16 cellular contexts compared by ENCODE assay signal in genomic region chr16:21088646-21089538, GRCh38.
A peak's percentile ranks its signal among the peaks of the same experiment; 100 is the strongest.
DNase-seq lines count a peak whose midpoint lies in the region; TF ChIP-seq lines count a peak whose summit lies in the region.
"Had no signal": no experiment of that assay in that cellular context is flagged by ENCODE, and none has a peak within 500 bp of the region (broad histone marks: within the 10 kb centered on the region; RNA-seq: fewer than 3 reads in every experiment).

No MANE protein-coding gene starts in this region.

- no peak overlapping the region for H2BK12ac ChIP-seq in mesenchymal stem cell (ENCODE audit: low read length in 2 of 2)

- no peak overlapping the region for H4K8ac ChIP-seq in mesenchymal stem cell (ENCODE audit: low read length)

- H3K79me1 ChIP-seq in mesenchymal stem cell (replicated peaks; ENCODE audit: low read length, poor library complexity, severe bottlenecking), result no peaks in the 10 kb centered on the region

- peak; percentile 10 for DNase-seq in AG08396 (ENCODE audit: low spot score)
- DNase-seq in MG63, result peak; percentile 84
- DNase-seq in esophagus muscularis mucosa (ENCODE audit: extremely low spot score), result peak; percentile 8
- DNase-seq in mesenchymal stem cell, result peak; percentile 16
- no peak for DNase-seq in NCI-H526 treated with DMSO at 0.1 percent for 48 hours (lab: John Stamatoyannopoulos, UW)
- no peak for DNase-seq in SK-N-DZ (ENCODE audit: low spot score)
- no peak for DNase-seq in DMS53 (lab: John Stamatoyannopoulos, UW)
- DNase-seq in SK-N-SH, result no peak
- DNase-seq: activated T-cell treated with anti-CD3 and anti-CD28 coated beads, Interleukin-2, amount 50 U/mL, for 24 hours; caudate nucleus; MM.1S; naive B cell; NCI-H187 treated with DMSO at 0.1 percent for 48 hours; NCI-H510A treated with DMSO at 0.1 percent for 48 hours; stimulated activated naive CD4-positive, alpha-beta T cell treated with Interleukin-2 at 50 U/mL for 16 hours had no signal

- no peaks in the 10 kb centered on the region for H4K20me1 ChIP-seq in SK-N-SH (ENCODE audit: insufficient read depth)

- no peaks in the 10 kb centered on the region for H3K36me3 ChIP-seq in MG63
- no peaks in the 10 kb centered on the region for H3K36me3 ChIP-seq in esophagus muscularis mucosa
- H3K36me3 ChIP-seq in mesenchymal stem cell (ENCODE audit: control insufficient read depth in 1 of 2, insufficient read depth in 2 of 2, low read depth in 1 of 2, low read length in 2 of 2), result no peaks in the 10 kb centered on the region
- H3K36me3 ChIP-seq in SK-N-SH (replicated peaks in 1 of 2; ENCODE audit: control insufficient read depth in 1 of 2, insufficient read depth in 2 of 2, low read length in 1 of 2), result no peaks in the 10 kb centered on the region
- H3K36me3 ChIP-seq: prostate gland had no signal

- H3K18ac ChIP-seq in mesenchymal stem cell (ENCODE audit: low read depth in 1 of 2, low read length in 2 of 2), result no peak overlapping the region

- H3K4me1 ChIP-seq in esophagus muscularis mucosa, result no peaks in the 10 kb centered on the region
- H3K4me1 ChIP-seq in mesenchymal stem cell (ENCODE audit: control insufficient read depth, insufficient read depth, low read depth, low read length), result no peaks in the 10 kb centered on the region
- H3K4me1 ChIP-seq in SK-N-SH (ENCODE audit: control insufficient read depth in 1 of 2, insufficient read depth in 2 of 2, low read depth in 1 of 2, low read length in 1 of 2), result no peaks in the 10 kb centered on the region
- H3K4me1 ChIP-seq: prostate gland had no signal

- H2AK5ac ChIP-seq in mesenchymal stem cell (ENCODE audit: low read length, severe bottlenecking), result no peak overlapping the region

- intact Hi-C loops in esophagus muscularis mucosa (cut with DNase I), result no loop called here

- H2AFZ ChIP-seq in mesenchymal stem cell (ENCODE audit: low read depth, low read length) (no peak overlapping the region), SK-N-SH (ENCODE audit: low read depth) (no peak overlapping the region)

- no peaks in the 10 kb centered on the region for H3K79me2 ChIP-seq in SK-N-SH (ENCODE audit: insufficient read depth)

- no peaks in the 10 kb centered on the region for H3F3A ChIP-seq in SK-N-SH (replicated peaks; ENCODE audit: insufficient read depth)

- POLR2A ChIA-PET in SK-N-SH (lab: Yijun Ruan, JAX), result no interaction called here

- no peaks in the 10 kb centered on the region for H3K9me2 ChIP-seq in SK-N-SH

- H2BK120ac ChIP-seq in mesenchymal stem cell (ENCODE audit: low read depth, low read length), result no peak overlapping the region

- no peak overlapping the region for H3K27ac ChIP-seq in esophagus muscularis mucosa (replicated peaks in 1 of 4)
- peak overlapping the region; percentile 85 for H3K27ac ChIP-seq in mesenchymal stem cell (ENCODE audit: low read length, poor library complexity, severe bottlenecking)
- H3K27ac ChIP-seq in SK-N-SH (ENCODE audit: low read depth in 2 of 2, low read length in 1 of 2), result no peak overlapping the region
- H3K27ac ChIP-seq: prostate gland had no signal

- no peak overlapping the region for H3K23ac ChIP-seq in mesenchymal stem cell (ENCODE audit: low read length in 2 of 2)

- TF ChIP-seq CTCF in esophagus muscularis mucosa (IDR thresholded peaks at IDR 0.05) (no peak), SK-N-SH (IDR thresholded peaks at IDR 0.05) (no peak)

- TF ChIP-seq EP300 in esophagus muscularis mucosa (IDR thresholded peaks at IDR 0.05), result no peak
- no peak for TF ChIP-seq EP300 in SK-N-SH (IDR thresholded peaks at IDR 0.05; ENCODE audit: borderline replicate concordance in 1 of 2, low read depth in 1 of 2, low read length in 1 of 2)

- peaks cover 2% of the 10 kb centered on the region; the same call in 1 of the 2 replicates for H3K9me3 ChIP-seq in MG63
- H3K9me3 ChIP-seq in esophagus muscularis mucosa, result no peaks in the 10 kb centered on the region
- H3K9me3 ChIP-seq in mesenchymal stem cell (ENCODE audit: control insufficient read depth, low read length), result peaks cover 3% of the 10 kb centered on the region
- no peaks in the 10 kb centered on the region; the same call in 1 of the 2 replicates for H3K9me3 ChIP-seq in SK-N-SH
- H3K9me3 ChIP-seq: prostate gland had no signal

- H3K4ac ChIP-seq in mesenchymal stem cell (ENCODE audit: low read depth in 1 of 2, low read length in 2 of 2), result no peak overlapping the region

- CTCF ChIA-PET in SK-N-SH (lab: Yijun Ruan, JAX), result interaction anchor here (1.0 kb wide), 1 partner anchor 10 kb away, joined by 3 read pairs; no protein-coding TSS in a partner anchor

- H3K4me2 ChIP-seq in mesenchymal stem cell (ENCODE audit: low read length, poor library complexity, severe bottlenecking) (peak overlapping the region; percentile 50), SK-N-SH (no peak overlapping the region)

- H3K27me3 ChIP-seq in MG63 (no peaks in the 10 kb centered on the region), esophagus muscularis mucosa (no peaks in the 10 kb centered on the region), mesenchymal stem cell (ENCODE audit: control insufficient read depth in 1 of 2, insufficient read depth in 1 of 2, low read length in 2 of 2) (no peaks in the 10 kb centered on the region), SK-N-SH (ENCODE audit: insufficient read depth) (no peaks in the 10 kb centered on the region; the same call in 1 of the 2 replicates)

- H3K14ac ChIP-seq in mesenchymal stem cell (ENCODE audit: low read length in 2 of 2), result no peak overlapping the region

- H4K91ac ChIP-seq in mesenchymal stem cell (ENCODE audit: low read length), result no peak overlapping the region

- H2BK5ac ChIP-seq in mesenchymal stem cell (ENCODE audit: low read depth, low read length, poor library complexity, severe bottlenecking), result no peak overlapping the region

- TF ChIP-seq RAD21 in SK-N-SH (IDR thresholded peaks at IDR 0.05; ENCODE audit: low read length), result no peak

- WGBS in esophagus muscularis mucosa, result 41% methylated on average over 3 of the region's 3 CpGs
- 86% methylated on average over 2 of the region's 3 CpGs for WGBS in mesenchymal stem cell
- WGBS in SK-N-SH (ENCODE audit: low lambda C conversion rate), result 13% methylated on average over 3 of the region's 3 CpGs

- H3K4me3 ChIP-seq in MG63 (no peak overlapping the region), esophagus muscularis mucosa (no peak overlapping the region), mesenchymal stem cell (ENCODE audit: insufficient read depth in 1 of 2, low read depth in 1 of 2, low read length in 2 of 2) (no peak overlapping the region), SK-N-SH (ENCODE audit: low read depth in 2 of 2, low read length in 1 of 2) (no peak overlapping the region)
- H3K4me3 ChIP-seq: prostate gland had no signal

- H2BK15ac ChIP-seq in mesenchymal stem cell (ENCODE audit: low read depth, poor library complexity, severe bottlenecking), result no peak overlapping the region

- TF ChIP-seq POLR2A in esophagus muscularis mucosa (IDR thresholded peaks at IDR 0.05; ENCODE audit: low read depth), result no peak

- peak overlapping the region; percentile 4 for H3K9ac ChIP-seq in mesenchymal stem cell (ENCODE audit: low read length)
- no peak overlapping the region for H3K9ac ChIP-seq in SK-N-SH

TF ChIP-seq in SK-N-SH, 30 proteins besides CTCF, POLR2A, EP300 and RAD21:
- TF ChIP-seq REST (IDR thresholded peaks at IDR 0.05; ENCODE audit: low read depth, low read length) (no peak), NFIC (IDR thresholded peaks at IDR 0.05; ENCODE audit: borderline replicate concordance) (no peak)
- TF ChIP-seq, protein P1, sequence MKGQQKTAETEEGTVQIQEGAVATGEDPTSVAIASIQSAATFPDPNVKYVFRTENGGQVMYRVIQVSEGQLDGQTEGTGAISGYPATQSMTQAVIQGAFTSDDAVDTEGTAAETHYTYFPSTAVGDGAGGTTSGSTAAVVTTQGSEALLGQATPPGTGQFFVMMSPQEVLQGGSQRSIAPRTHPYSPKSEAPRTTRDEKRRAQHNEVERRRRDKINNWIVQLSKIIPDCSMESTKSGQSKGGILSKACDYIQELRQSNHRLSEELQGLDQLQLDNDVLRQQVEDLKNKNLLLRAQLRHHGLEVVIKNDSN (IDR thresholded peaks at IDR 0.05; ENCODE audit: borderline replicate concordance, low read depth), result no peak

Comparison
In these comparisons a context has a peak if more than half of its experiments do, and no peak if none do; other contexts are left out.
1. DNase-seq: peak in AG08396 (single experiment), MG63 (single experiment), esophagus muscularis mucosa (single experiment) and mesenchymal stem cell (single experiment); none in NCI-H526 treated with DMSO at 0.1 percent for 48 hours (single experiment), SK-N-DZ (single experiment), DMS53 (single experiment) and SK-N-SH (single experiment).